In the genomic region with DNA sequence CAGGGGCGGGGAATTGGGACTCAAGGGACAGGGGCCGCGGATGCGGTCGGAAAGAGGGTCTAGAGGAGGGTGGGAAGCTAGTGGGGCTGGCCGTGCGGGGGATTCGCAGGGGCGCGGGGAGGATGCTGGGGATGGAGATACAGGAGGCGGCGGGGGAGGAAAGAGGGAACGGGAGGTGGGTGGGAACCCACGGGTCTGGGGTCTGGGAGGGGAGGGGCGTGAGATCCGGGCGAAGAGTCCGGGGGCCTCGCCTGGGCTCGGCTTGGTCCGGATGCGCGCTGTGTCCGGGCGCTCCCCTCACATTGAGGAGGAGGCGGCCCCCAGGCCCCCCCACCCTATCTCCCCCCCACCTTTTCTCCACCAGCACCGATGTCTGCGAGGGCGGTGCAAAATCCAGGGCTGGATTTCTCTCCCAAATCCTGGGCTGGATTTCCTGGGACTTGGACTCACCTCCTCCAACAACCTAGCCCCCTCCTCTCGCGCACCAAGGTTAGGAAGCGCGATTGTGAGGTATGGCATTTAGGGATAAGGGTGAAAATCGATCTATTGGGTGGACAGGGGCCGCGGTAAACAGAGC, we compare ENCODE assay signal across 8 cellular contexts. TPM values are rescaled to one million over a fixed set of nuclear protein-coding genes. Genes with fewer than 3 reads are reported as not detected.
DNase-seq lines count a peak whose midpoint lies in the region; ATAC-seq, FAIRE-seq and TF ChIP-seq lines count a peak whose summit lies in the region.

Gene AGAP2 (minus strand): TSS at position 82 of the 577 bp plus-strand sequence. CDS start 496 bp downstream, outside the sequence.

- H3K9me3 ChIP-seq in ascending aorta (no peaks in the 10 kb centered on the region), mesenchymal stem cell (ENCODE audit: control insufficient read depth, low read length) (no peaks in the 10 kb centered on the region)

- no peak within 1 kb of the TSS for H2BK5ac ChIP-seq in mesenchymal stem cell (ENCODE audit: low read depth, low read length, poor library complexity, severe bottlenecking)

- in situ Hi-C loops in ACHN (cut with HindIII; ENCODE audit: low pct_ligation_motif_present, low pct_unique_long_range_greater_than_20kb, low sequenced_read_pairs), result no loop called here

- no peak within 1 kb of the TSS for H4K91ac ChIP-seq in mesenchymal stem cell (ENCODE audit: low read length)

- DNase-seq in ACHN (peak; percentile 35), HTR-8/SVneo (ENCODE audit: insufficient read length, low spot score) (peak; percentile 56), ascending aorta (ENCODE audit: low spot score in 2 of 2) (no peak), mesenchymal stem cell (no peak), sciatic nerve (ENCODE audit: low spot score) (no peak), GM12891 (ENCODE audit: insufficient read length, low spot score) (no peak), NOMO-1 treated with dmso at 0.1 percent for 144 hours (lab: John Stamatoyannopoulos, UW; ENCODE audit: unreplicated experiment) (no peak)
- DNase-seq in stimulated activated CD4-positive, alpha-beta T cell treated with anti-CD3 and anti-CD28 coated beads, Interleukin-15, amount 100 ng/mL, for 24 hours, result no peak

- no peak within 1 kb of the TSS for H4K8ac ChIP-seq in mesenchymal stem cell (ENCODE audit: low read length)

- no peak within 1 kb of the TSS for H2BK15ac ChIP-seq in mesenchymal stem cell (ENCODE audit: low read depth, poor library complexity, severe bottlenecking)

- H3K27me3 ChIP-seq in ascending aorta (peaks cover 33% of the 10 kb centered on the region), mesenchymal stem cell (ENCODE audit: control insufficient read depth in 1 of 2, insufficient read depth in 1 of 2, low read length in 2 of 2) (peaks cover 79 to 81% of the 10 kb centered on the region in 2 experiments)

- no peak for TF ChIP-seq CTCF in ascending aorta (IDR thresholded peaks at IDR 0.05)

- ATAC-seq in sciatic nerve, result no peak

- FAIRE-seq in HTR-8/SVneo (lab: Jason Lieb, UNC) (no peak), GM12891 (lab: Jason Lieb, UNC) (no peak)

- peaks cover 24% of the 10 kb centered on the region in 2 donors for H3K4me1 ChIP-seq in ascending aorta
- peaks cover 26% of the 10 kb centered on the region for H3K4me1 ChIP-seq in mesenchymal stem cell (ENCODE audit: control insufficient read depth, insufficient read depth, low read depth, low read length)

- H3K79me1 ChIP-seq in mesenchymal stem cell (replicated peaks; ENCODE audit: low read length, poor library complexity, severe bottlenecking), result no peaks in the 10 kb centered on the region

- H3K27ac ChIP-seq in ascending aorta (no peak within 1 kb of the TSS), mesenchymal stem cell (ENCODE audit: low read length, poor library complexity, severe bottlenecking) (no peak within 1 kb of the TSS)

- H3K4me2 ChIP-seq in mesenchymal stem cell (ENCODE audit: low read length, poor library complexity, severe bottlenecking), result peak within 1 kb of the TSS; percentile 79

- H2BK120ac ChIP-seq in mesenchymal stem cell (ENCODE audit: low read depth, low read length), result no peak within 1 kb of the TSS

- H2AK5ac ChIP-seq in mesenchymal stem cell (ENCODE audit: low read length, severe bottlenecking), result no peak within 1 kb of the TSS

- H3K36me3 ChIP-seq in ascending aorta (no peaks in the 10 kb centered on the region), mesenchymal stem cell (ENCODE audit: control insufficient read depth in 1 of 2, insufficient read depth in 2 of 2, low read depth in 1 of 2, low read length in 2 of 2) (no peaks in the 10 kb centered on the region)

- no peak for TF ChIP-seq POLR2A in GM12891 (IDR thresholded peaks at IDR 0.05; ENCODE audit: low read depth, low read length)

- H3K18ac ChIP-seq in mesenchymal stem cell (ENCODE audit: low read depth in 1 of 2, low read length in 2 of 2), result no peak within 1 kb of the TSS

- 0% methylated on average over 16 of the region's 36 CpGs for WGBS in mesenchymal stem cell

- H3K14ac ChIP-seq in mesenchymal stem cell (ENCODE audit: low read length in 2 of 2), result no peak within 1 kb of the TSS

- H3K9ac ChIP-seq in mesenchymal stem cell (ENCODE audit: low read length), result no peak within 1 kb of the TSS

- intact Hi-C loops in ascending aorta (cut with DNase I) (no loop called here), sciatic nerve (cut with DNase I) (no loop called here)

- no peak within 1 kb of the TSS for H3K4ac ChIP-seq in mesenchymal stem cell (ENCODE audit: low read depth in 1 of 2, low read length in 2 of 2)

- H3K23ac ChIP-seq in mesenchymal stem cell (ENCODE audit: low read length in 2 of 2), result no peak within 1 kb of the TSS

- H2AFZ ChIP-seq in mesenchymal stem cell (ENCODE audit: low read depth, low read length), result no peak within 1 kb of the TSS

- no peak within 1 kb of the TSS for H2BK12ac ChIP-seq in mesenchymal stem cell (ENCODE audit: low read length in 2 of 2)

- H3K4me3 ChIP-seq in ascending aorta (peak within 1 kb of the TSS; percentile 34 to 60), mesenchymal stem cell (ENCODE audit: insufficient read depth in 1 of 2, low read depth in 1 of 2, low read length in 2 of 2) (peak within 1 kb of the TSS; percentile 3 to 29)

TF ChIP-seq in GM12891, 5 proteins besides CTCF, POLR2A, EP300 and RAD21:
- no peak for TF ChIP-seq POU2F2 (IDR thresholded peaks at IDR 0.05; ENCODE audit: low read depth, low read length)
- TF ChIP-seq PAX5 (IDR thresholded peaks at IDR 0.05; ENCODE audit: insufficient read depth, low read length, severe bottlenecking), result no peak
- no peak for TF ChIP-seq SPI1 (IDR thresholded peaks at IDR 0.05; ENCODE audit: low read depth, low read length)
- no peak for TF ChIP-seq POLR2AphosphoS5 (IDR thresholded peaks at IDR 0.05; ENCODE audit: low read depth, low read length)
- TF ChIP-seq TAF1 (IDR thresholded peaks at IDR 0.05; ENCODE audit: low read depth, low read length), result no peak
TF ChIP-seq in GM12891: peak in this region for 0.

RNA-seq across cellular contexts. Expression of gene AGAP2, which starts in this region (rescaled TPM):
- total RNA-seq in ascending aorta, result 11.5 TPM
- polyA plus RNA-seq in mesenchymal stem cell (2013, experiment 1 of 2), result 0.03 TPM
- 0.04 TPM for polyA plus RNA-seq in mesenchymal stem cell (2013, experiment 2 of 2)
- total RNA-seq in sciatic nerve, result 4.0 TPM
- 6.3 TPM for polyA plus RNA-seq in GM12891 (2012; ENCODE audit: low read depth, missing spikeins)

Comparison
In these comparisons a context has a peak if more than half of its experiments do, and no peak if none do; other contexts are left out.
1. DNase-seq: peak in ACHN (single experiment) and HTR-8/SVneo (single experiment); none in ascending aorta (0 of 2), mesenchymal stem cell (single experiment), sciatic nerve (single experiment), GM12891 (single experiment), NOMO-1 treated with dmso at 0.1 percent for 144 hours (single experiment) and stimulated activated CD4-positive, alpha-beta T cell treated with anti-CD3 and anti-CD28 coated beads, Interleukin-15, amount 100 ng/mL, for 24 hours (single experiment).